Comparison of ENCODE assay signal across 8 cellular contexts in the genomic region with DNA sequence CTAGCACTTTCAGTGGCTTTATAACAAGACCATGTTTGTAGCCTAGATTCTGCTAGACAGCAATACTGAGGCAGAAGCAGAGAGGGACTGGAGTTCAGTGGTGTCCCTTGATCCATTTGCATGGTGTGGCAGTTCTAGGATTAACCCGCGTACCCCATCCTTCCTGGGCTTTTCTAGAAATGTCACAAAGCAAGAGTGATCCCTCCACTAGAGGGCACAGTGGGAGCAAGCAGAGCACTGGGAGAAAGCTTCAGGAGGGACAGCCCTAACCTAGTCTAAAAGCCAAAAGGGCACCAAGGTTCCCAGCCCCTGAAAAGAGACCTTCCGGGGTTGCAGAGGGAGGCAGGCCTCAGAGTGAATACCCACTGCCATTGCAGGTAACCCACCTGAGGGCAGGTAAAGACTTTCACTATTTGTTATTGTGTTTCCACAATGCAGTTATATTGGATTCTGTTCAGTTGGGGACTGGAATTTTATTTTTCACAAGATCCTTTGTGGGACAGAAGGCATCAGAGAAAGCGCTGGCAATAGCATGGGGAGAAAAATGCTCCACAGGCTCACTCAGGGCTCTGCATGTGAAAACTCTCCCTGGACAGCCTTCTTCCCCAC.
DNase-seq lines count a peak whose midpoint lies in the region; ATAC-seq, FAIRE-seq and TF ChIP-seq lines count a peak whose summit lies in the region.

No MANE protein-coding gene starts in this region.

- H3K36me3 ChIP-seq in pancreas (no peaks in the 10 kb centered on the region), uterus (no peaks in the 10 kb centered on the region)

- no peak for TF ChIP-seq POLR2A in uterus (IDR thresholded peaks at IDR 0.05)

- no peak overlapping the region for H3K4me3 ChIP-seq in pancreas
- H3K4me3 ChIP-seq in uterus, result no peak overlapping the region

- DNase-seq in NCI-H1105 treated with DMSO at 0.1 percent for 48 hours (lab: John Stamatoyannopoulos, UW), result peak; percentile 14
- DNase-seq in NCI-H1105 (lab: John Stamatoyannopoulos, UW), result no peak
- DNase-seq in HK-2 (ENCODE audit: unreplicated experiment), result peak; percentile 31
- peak; percentile 50 for DNase-seq in RPMI7951 (ENCODE audit: low read depth)
- peak; percentile 2 for DNase-seq in activated T-helper 1 cell treated with Interleukin-2 at 50 U/mL for 16 hours (ENCODE audit: low read depth)
- DNase-seq in foreskin melanocyte, result peak; percentile 41
- DNase-seq in pancreas, result peak in 4 of 6 donors; percentile 22 to 55 (median 42)
- peak; percentile 18 to 50 for DNase-seq in uterus

- no peaks in the 10 kb centered on the region for H3K27me3 ChIP-seq in pancreas
- no peaks in the 10 kb centered on the region for H3K27me3 ChIP-seq in uterus

- no peak for FAIRE-seq in pancreas (lab: Jason Lieb, UNC)

- WGBS in pancreas, 2 donors, result 19 to 23% methylated on average over 4 of the region's 4 CpGs

- ATAC-seq in pancreas, result peak in 3 of 4 donors; percentile 81 to 89 (median 87)

- H3K9me3 ChIP-seq in pancreas (no peaks in the 10 kb centered on the region), uterus (no peaks in the 10 kb centered on the region)

- intact Hi-C loops in pancreas (cut with DNase I), result loop anchor here in 1 of 3 donors (5.0 to 10.0 kb wide), 2 partner anchors 311 to 473 kb away; no protein-coding TSS in a partner anchor
- intact Hi-C loops in uterus (cut with DNase I; ENCODE audit: low total_unique reads), result no loop called here

- peak; percentile 33 to 67 (median 54) for TF ChIP-seq CTCF in pancreas (IDR thresholded peaks at IDR 0.05)
- peak; percentile 46 to 61 (median 54) for TF ChIP-seq CTCF in uterus (IDR thresholded peaks at IDR 0.05)

- H3K27ac ChIP-seq in pancreas (no peak overlapping the region), uterus (peak overlapping the region in 1 of 2 donors; percentile 8)

- H3K4me1 ChIP-seq in pancreas (no peaks in the 10 kb centered on the region), uterus (no peaks in the 10 kb centered on the region)
